13 cellular contexts compared by ENCODE assay signal in the genomic region with DNA sequence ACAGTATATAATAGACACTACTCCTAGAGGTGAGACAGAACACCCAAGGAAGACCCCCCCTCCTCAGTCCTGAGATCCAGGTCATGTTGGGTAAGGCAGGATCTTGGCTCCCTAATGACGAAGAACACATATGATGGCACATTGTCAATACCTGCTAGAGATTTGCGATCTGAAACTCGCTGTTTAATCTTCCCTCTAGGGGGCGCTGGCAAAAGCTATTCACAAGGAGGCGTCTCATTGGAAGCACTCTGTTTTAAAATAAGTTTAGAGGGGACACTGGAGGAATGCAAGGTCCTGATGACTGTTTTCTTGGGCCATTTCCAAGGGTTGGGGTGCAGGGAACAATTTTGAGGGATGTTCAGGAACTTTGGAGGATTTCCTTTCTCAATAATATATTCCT.
DNase-seq lines count a peak whose midpoint lies in the region; ATAC-seq and TF ChIP-seq lines count a peak whose summit lies in the region.
"Had no signal": no experiment of that assay in that cellular context is flagged by ENCODE, and none has a peak within 500 bp of the region (broad histone marks: within the 10 kb centered on the region; RNA-seq: fewer than 3 reads in every experiment).

No MANE protein-coding gene starts in this region.

- H3K4me3 Mint-ChIP-seq in MCF 10A (ENCODE audit: unreplicated experiment) (no peak overlapping the region), endodermal cell (no peak overlapping the region)
- H3K4me3 Mint-ChIP-seq: effector memory CD8-positive, alpha-beta T cell had no signal

- CTCF ChIA-PET in MCF 10A (lab: Yijun Ruan, JAX): no interaction called here

- no peaks in the 10 kb centered on the region for H3K36me3 ChIP-seq in breast epithelium
- H3K36me3 ChIP-seq in endodermal cell (ENCODE audit: control insufficient read depth, insufficient read depth, low read length): no peaks in the 10 kb centered on the region
- H3K36me3 ChIP-seq in upper lobe of right lung: no peaks in the 10 kb centered on the region
- H3K36me3 ChIP-seq: heart right ventricle had no signal

- H3K36me3 Mint-ChIP-seq in MCF 10A (ENCODE audit: insufficient read depth, unreplicated experiment) (no peaks in the 10 kb centered on the region), endodermal cell (ENCODE audit: low read depth) (no peaks in the 10 kb centered on the region)

- peaks cover 6% of the 10 kb centered on the region for H3K4me1 Mint-ChIP-seq in MCF 10A (ENCODE audit: insufficient read depth, unreplicated experiment)
- no peaks in the 10 kb centered on the region for H3K4me1 Mint-ChIP-seq in endodermal cell

- H3K9ac ChIP-seq in endodermal cell (ENCODE audit: extremely low read depth, low read length, poor library complexity, severe bottlenecking): no peak overlapping the region

- no peaks in the 10 kb centered on the region for H3K27me3 Mint-ChIP-seq in MCF 10A (ENCODE audit: insufficient read depth, unreplicated experiment)
- no peaks in the 10 kb centered on the region for H3K27me3 Mint-ChIP-seq in endodermal cell (ENCODE audit: insufficient read depth)
- H3K27me3 Mint-ChIP-seq: effector memory CD8-positive, alpha-beta T cell had no signal

- DNase-seq in MCF 10A (ENCODE audit: unreplicated experiment) (peak; percentile 14), breast epithelium (ENCODE audit: low spot score in 2 of 2) (no peak), NAMALWA (ENCODE audit: low spot score) (peak; percentile 49), endodermal cell (peak; percentile 76), upper lobe of right lung (no peak), NCI-H1417 (lab: John Stamatoyannopoulos, UW) (no peak)
- DNase-seq in activated effector memory CD4-positive, alpha-beta T cell treated with Interleukin-2 at 50 U/mL for 16 hours: no peak
- DNase-seq: activated CD4-positive, CD25-positive, alpha-beta regulatory T cell treated with anti-CD3 and anti-CD28 coated beads, Interleukin-2, amount 50 U/mL, for 72 hours; effector memory CD8-positive, alpha-beta T cell; EL; heart right ventricle; NCI-H510A had no signal

- H3K9me3 Mint-ChIP-seq in MCF 10A (ENCODE audit: unreplicated experiment) (peaks cover 7% of the 10 kb centered on the region), endodermal cell (no peaks in the 10 kb centered on the region)

- intact Hi-C loops in MCF 10A (cut with micrococcal nuclease) (no loop called here), breast epithelium (cut with DNase I; ENCODE audit: low total_unique reads) (no loop called here), upper lobe of right lung (cut with DNase I) (no loop called here)

- 77% methylated on average over 5 of the region's 5 CpGs; no CpG with 5 or more reads in 1 of the 2 experiments for WGBS in endodermal cell (ENCODE audit: insufficient coverage in 1 of 2, insufficient read length in 1 of 2), 2 experiments

- TF ChIP-seq POLR2A in breast epithelium (IDR thresholded peaks at IDR 0.05): no peak

- BruUV-seq in MCF 10A (replicated peaks; lab: Mats Ljungman, UMichigan): no TSS peak

- H3K4me1 ChIP-seq in breast epithelium (no peaks in the 10 kb centered on the region), endodermal cell (ENCODE audit: control insufficient read depth, insufficient read depth, low read length) (no peaks in the 10 kb centered on the region), upper lobe of right lung (no peaks in the 10 kb centered on the region)
- H3K4me1 ChIP-seq: heart right ventricle had no signal

- H3K27ac Mint-ChIP-seq in MCF 10A (ENCODE audit: low read depth, unreplicated experiment): no peak overlapping the region
- no peak overlapping the region for H3K27ac Mint-ChIP-seq in endodermal cell
- H3K27ac Mint-ChIP-seq: effector memory CD8-positive, alpha-beta T cell had no signal

- no peaks in the 10 kb centered on the region for H3K27me3 ChIP-seq in breast epithelium
- no peaks in the 10 kb centered on the region for H3K27me3 ChIP-seq in endodermal cell (ENCODE audit: control insufficient read depth, insufficient read depth, low read length, poor library complexity, severe bottlenecking)
- no peaks in the 10 kb centered on the region for H3K27me3 ChIP-seq in upper lobe of right lung
- H3K27me3 ChIP-seq: heart right ventricle had no signal

- ATAC-seq in upper lobe of right lung: no peak
- ATAC-seq in HG03571 (IDR thresholded peaks at IDR 0.05; ENCODE audit: unreplicated experiment): no peak
- ATAC-seq: effector memory CD8-positive, alpha-beta T cell; heart right ventricle had no signal

- H3K4me3 ChIP-seq in breast epithelium (no peak overlapping the region), endodermal cell (ENCODE audit: low read length) (no peak overlapping the region), upper lobe of right lung (no peak overlapping the region)
- H3K4me3 ChIP-seq: heart right ventricle had no signal

- H3K9me3 ChIP-seq in breast epithelium (no peaks in the 10 kb centered on the region), endodermal cell (ENCODE audit: control insufficient read depth, low read length) (no peaks in the 10 kb centered on the region), upper lobe of right lung (no peaks in the 10 kb centered on the region)

- TF ChIP-seq CTCF in MCF 10A (IDR thresholded peaks at IDR 0.05; ENCODE audit: unreplicated experiment) (peak; percentile 30), breast epithelium (IDR thresholded peaks at IDR 0.05) (no peak), endodermal cell (conservative IDR thresholded peaks at IDR 0.05) (peak; percentile 78), upper lobe of right lung (IDR thresholded peaks at IDR 0.05) (peak; percentile 16)

- H3K27ac ChIP-seq in breast epithelium: no peak overlapping the region
- no peak overlapping the region for H3K27ac ChIP-seq in endodermal cell (ENCODE audit: low read depth, low read length)
- H3K27ac ChIP-seq in upper lobe of right lung: no peak overlapping the region
- H3K27ac ChIP-seq: heart right ventricle had no signal

- POLR2A ChIA-PET in MCF 10A (lab: Yijun Ruan, JAX): no interaction called here

Comparison
In these comparisons a context has a peak if more than half of its experiments do, and no peak if none do; other contexts are left out.
1. DNase-seq: peak in MCF 10A (single experiment), NAMALWA (single experiment) and endodermal cell (single experiment); none in breast epithelium (0 of 2), upper lobe of right lung (single experiment), activated effector memory CD4-positive, alpha-beta T cell treated with Interleukin-2 at 50 U/mL for 16 hours (single experiment) and NCI-H1417 (0 of 3).
2. CTCF ChIP-seq: peak in MCF 10A (single experiment), endodermal cell (single experiment) and upper lobe of right lung (single experiment); none in breast epithelium (0 of 3).